Comparison of ENCODE assay signal across 18 cellular contexts in genomic region chr5:59709346-59709821, GRCh38.
DNase-seq lines count a peak whose midpoint lies in the region; ATAC-seq lines count a peak whose summit lies in the region.
"Had no signal": no experiment of that assay in that cellular context is flagged by ENCODE, and none has a peak within 500 bp of the region (broad histone marks: within the 10 kb centered on the region; RNA-seq: fewer than 3 reads in every experiment).

No MANE protein-coding gene starts in this region.

- ATAC-seq in HG03159 (IDR thresholded peaks at IDR 0.05; ENCODE audit: unreplicated experiment) (no peak), GM18517 (IDR thresholded peaks at IDR 0.05; ENCODE audit: unreplicated experiment) (no peak), HG03108 (IDR thresholded peaks at IDR 0.05; ENCODE audit: unreplicated experiment) (no peak)
- ATAC-seq: activated CD8-positive, alpha-beta T cell treated with anti-CD3 and anti-CD28 coated beads, Interleukin-2, amount 10 ng/mL, durations not matched to agents 7 days and 5 days; gastrocnemius medialis; left cardiac atrium; naive thymus-derived CD4-positive, alpha-beta T cell had no signal

- H3K9me3 ChIP-seq in adipocyte (ENCODE audit: control insufficient read depth, low read length) (no peaks in the 10 kb centered on the region), iPS-15b (ENCODE audit: control insufficient read depth, insufficient read depth, low read length) (peaks cover 10% of the 10 kb centered on the region), skeletal muscle satellite cell (replicated peaks; ENCODE audit: low read length) (no peaks in the 10 kb centered on the region)
- H3K9me3 ChIP-seq: gastrocnemius medialis, right atrium auricular region, tibial nerve had no signal

- H3K27me3 ChIP-seq in adipocyte (replicated peaks; ENCODE audit: control insufficient read depth, insufficient read depth, low read length), result no peaks in the 10 kb centered on the region
- H3K27me3 ChIP-seq in iPS-15b (ENCODE audit: control insufficient read depth, insufficient read depth, low read length), result no peaks in the 10 kb centered on the region
- no peaks in the 10 kb centered on the region for H3K27me3 ChIP-seq in skeletal muscle satellite cell (ENCODE audit: control insufficient read depth, insufficient read depth, low read length)
- H3K27me3 ChIP-seq: gastrocnemius medialis, right atrium auricular region, tibial nerve had no signal

- H3K4me1 ChIP-seq in adipocyte (ENCODE audit: control insufficient read depth, insufficient read depth, low read length), result peaks cover 8% of the 10 kb centered on the region
- peaks cover 35% of the 10 kb centered on the region for H3K4me1 ChIP-seq in iPS-15b (ENCODE audit: control insufficient read depth, insufficient read depth, low read length)
- H3K4me1 ChIP-seq in skeletal muscle satellite cell (ENCODE audit: control insufficient read depth, insufficient read depth, low read length), result peaks cover 12% of the 10 kb centered on the region
- H3K4me1 ChIP-seq: gastrocnemius medialis, right atrium auricular region had no signal

- no peak overlapping the region for H3K4me3 ChIP-seq in adipocyte (ENCODE audit: low read length)
- peak overlapping the region; percentile 5 for H3K4me3 ChIP-seq in iPS-15b (ENCODE audit: low read depth, low read length)
- H3K4me3 ChIP-seq in skeletal muscle satellite cell (ENCODE audit: low read length), result no peak overlapping the region
- H3K4me3 ChIP-seq: gastrocnemius medialis, right atrium auricular region, tibial nerve had no signal

- peak overlapping the region; percentile 19 for H3K4me2 ChIP-seq in skeletal muscle satellite cell (ENCODE audit: low read length)

- H3K36me3 ChIP-seq in adipocyte (ENCODE audit: control insufficient read depth, insufficient read depth, low read length, severe bottlenecking) (no peaks in the 10 kb centered on the region), iPS-15b (ENCODE audit: control insufficient read depth, insufficient read depth, low read length) (no peaks in the 10 kb centered on the region), skeletal muscle satellite cell (ENCODE audit: insufficient read depth, low read length) (no peaks in the 10 kb centered on the region)
- H3K36me3 ChIP-seq: gastrocnemius medialis, right atrium auricular region, tibial nerve had no signal

- H3K9ac ChIP-seq in adipocyte (ENCODE audit: low read length) (no peak overlapping the region), iPS-15b (ENCODE audit: low read depth, low read length) (no peak overlapping the region), skeletal muscle satellite cell (ENCODE audit: low read depth, low read length) (no peak overlapping the region)

- DNase-seq in DMS 273 (lab: John Stamatoyannopoulos, UW; ENCODE audit: unreplicated experiment), result peak; percentile 24
- DNase-seq in DMS 273 treated with DMSO at 0.1 percent for 48 hours (lab: John Stamatoyannopoulos, UW), result no peak
- DNase-seq in adipocyte (ENCODE audit: low read depth), result peak; percentile 4
- DNase-seq: activated CD8-positive, alpha-beta T cell treated with anti-CD3 and anti-CD28 coated beads, Interleukin-2, amount 10 ng/mL, durations not matched to agents 7 days and 5 days; CD4-positive, CD25-positive, alpha-beta regulatory T cell; gastrocnemius medialis; left cardiac atrium; naive thymus-derived CD4-positive, alpha-beta T cell; NCI-H2171; SHP77 treated with DMSO at 0.1 percent for 48 hours; stimulated activated CD4-positive, alpha-beta T cell treated with anti-CD3 and anti-CD28 coated beads, Interleukin-4, amount 100 ng/mL, for 24 hours had no signal
